1 cellular context compared by ENCODE assay signal in the genomic region with DNA sequence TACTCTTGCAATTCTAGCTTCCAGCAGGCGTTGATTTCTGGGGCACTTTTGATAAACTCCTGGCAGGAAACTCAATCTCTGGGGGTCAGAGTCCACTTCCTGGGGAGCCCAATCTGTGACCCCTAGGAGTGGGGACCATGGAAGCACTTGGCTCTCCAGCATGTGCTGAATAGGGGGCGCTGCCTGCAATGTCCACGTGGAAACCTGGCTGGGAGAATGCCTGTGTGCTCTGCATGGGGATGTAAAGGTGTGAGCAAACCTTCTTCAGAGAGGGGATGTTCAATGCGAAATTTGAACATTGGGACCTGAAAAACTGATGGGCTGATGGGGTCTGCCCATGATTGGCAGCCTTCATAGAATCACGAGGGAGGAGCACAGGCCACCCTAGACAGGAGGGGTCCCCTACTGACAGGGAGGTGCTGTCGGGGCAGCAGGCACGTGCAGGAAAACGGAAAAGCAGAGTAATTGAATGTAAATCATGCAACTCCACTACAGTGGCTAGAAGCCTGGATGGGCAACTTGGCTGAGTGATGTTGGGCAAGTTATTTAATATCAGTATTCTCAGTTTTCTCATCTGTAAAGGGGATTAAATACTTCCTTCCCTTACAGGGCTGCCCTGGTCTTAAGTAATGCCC.
TF ChIP-seq lines count a peak whose summit lies in the region.

No MANE protein-coding gene starts in this region.

TF ChIP-seq in HepG2, 621 proteins besides CTCF, POLR2A, EP300 and RAD21 (continued from another document):
- TF ChIP-seq, protein P1, sequence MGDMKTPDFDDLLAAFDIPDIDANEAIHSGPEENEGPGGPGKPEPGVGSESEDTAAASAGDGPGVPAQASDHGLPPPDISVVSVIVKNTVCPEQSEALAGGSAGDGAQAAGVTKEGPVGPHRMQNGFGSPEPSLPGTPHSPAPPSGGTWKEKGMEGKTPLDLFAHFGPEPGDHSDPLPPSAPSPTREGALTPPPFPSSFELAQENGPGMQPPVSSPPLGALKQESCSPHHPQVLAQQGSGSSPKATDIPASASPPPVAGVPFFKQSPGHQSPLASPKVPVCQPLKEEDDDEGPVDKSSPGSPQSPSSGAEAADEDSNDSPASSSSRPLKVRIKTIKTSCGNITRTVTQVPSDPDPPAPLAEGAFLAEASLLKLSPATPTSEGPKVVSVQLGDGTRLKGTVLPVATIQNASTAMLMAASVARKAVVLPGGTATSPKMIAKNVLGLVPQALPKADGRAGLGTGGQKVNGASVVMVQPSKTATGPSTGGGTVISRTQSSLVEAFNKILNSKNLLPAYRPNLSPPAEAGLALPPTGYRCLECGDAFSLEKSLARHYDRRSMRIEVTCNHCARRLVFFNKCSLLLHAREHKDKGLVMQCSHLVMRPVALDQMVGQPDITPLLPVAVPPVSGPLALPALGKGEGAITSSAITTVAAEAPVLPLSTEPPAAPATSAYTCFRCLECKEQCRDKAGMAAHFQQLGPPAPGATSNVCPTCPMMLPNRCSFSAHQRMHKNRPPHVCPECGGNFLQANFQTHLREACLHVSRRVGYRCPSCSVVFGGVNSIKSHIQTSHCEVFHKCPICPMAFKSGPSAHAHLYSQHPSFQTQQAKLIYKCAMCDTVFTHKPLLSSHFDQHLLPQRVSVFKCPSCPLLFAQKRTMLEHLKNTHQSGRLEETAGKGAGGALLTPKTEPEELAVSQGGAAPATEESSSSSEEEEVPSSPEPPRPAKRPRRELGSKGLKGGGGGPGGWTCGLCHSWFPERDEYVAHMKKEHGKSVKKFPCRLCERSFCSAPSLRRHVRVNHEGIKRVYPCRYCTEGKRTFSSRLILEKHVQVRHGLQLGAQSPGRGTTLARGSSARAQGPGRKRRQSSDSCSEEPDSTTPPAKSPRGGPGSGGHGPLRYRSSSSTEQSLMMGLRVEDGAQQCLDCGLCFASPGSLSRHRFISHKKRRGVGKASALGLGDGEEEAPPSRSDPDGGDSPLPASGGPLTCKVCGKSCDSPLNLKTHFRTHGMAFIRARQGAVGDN (CRISPR knock-in tag; IDR thresholded peaks at IDR 0.05), result peak; percentile 27; the same call in 1 of the 2 replicates
- TF ChIP-seq RNF2 (conservative IDR thresholded peaks at IDR 0.05; ENCODE audit: low read depth) (no peak), ZMYM4 (CRISPR knock-in tag; IDR thresholded peaks at IDR 0.05) (0 out of 2 replicates have a peak, but pooled peaks have one; percentile 19), STAG1 (CRISPR knock-in tag; IDR thresholded peaks at IDR 0.05) (peak; percentile 27; the same call in 1 of the 2 replicates), GABPA (IDR thresholded peaks at IDR 0.05; ENCODE audit: low read depth, low read length) (0 out of 2 replicates have a peak, but pooled peaks have one; percentile 10), GABPA (CRISPR knock-in tag; IDR thresholded peaks at IDR 0.05; ENCODE audit: low read depth) (peak; percentile 18; the same call in 1 of the 2 replicates), NR2F6 (IDR thresholded peaks at IDR 0.05) (no peak), NR2F6 (CRISPR knock-in tag; IDR thresholded peaks at IDR 0.05) (0 out of 2 replicates have a peak, but pooled peaks have one; percentile 17), MIER2 (CRISPR knock-in tag; IDR thresholded peaks at IDR 0.05) (no peak), HMGA1 (CRISPR knock-in tag; conservative IDR thresholded peaks at IDR 0.05) (no peak)
- TF ChIP-seq, protein P2, sequence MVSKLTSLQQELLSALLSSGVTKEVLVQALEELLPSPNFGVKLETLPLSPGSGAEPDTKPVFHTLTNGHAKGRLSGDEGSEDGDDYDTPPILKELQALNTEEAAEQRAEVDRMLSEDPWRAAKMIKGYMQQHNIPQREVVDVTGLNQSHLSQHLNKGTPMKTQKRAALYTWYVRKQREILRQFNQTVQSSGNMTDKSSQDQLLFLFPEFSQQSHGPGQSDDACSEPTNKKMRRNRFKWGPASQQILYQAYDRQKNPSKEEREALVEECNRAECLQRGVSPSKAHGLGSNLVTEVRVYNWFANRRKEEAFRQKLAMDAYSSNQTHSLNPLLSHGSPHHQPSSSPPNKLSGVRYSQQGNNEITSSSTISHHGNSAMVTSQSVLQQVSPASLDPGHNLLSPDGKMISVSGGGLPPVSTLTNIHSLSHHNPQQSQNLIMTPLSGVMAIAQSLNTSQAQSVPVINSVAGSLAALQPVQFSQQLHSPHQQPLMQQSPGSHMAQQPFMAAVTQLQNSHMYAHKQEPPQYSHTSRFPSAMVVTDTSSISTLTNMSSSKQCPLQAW (CRISPR knock-in tag; IDR thresholded peaks at IDR 0.05), result 0 out of 2 replicates have a peak, but pooled peaks have one; percentile 19
- TF ChIP-seq, protein P3, sequence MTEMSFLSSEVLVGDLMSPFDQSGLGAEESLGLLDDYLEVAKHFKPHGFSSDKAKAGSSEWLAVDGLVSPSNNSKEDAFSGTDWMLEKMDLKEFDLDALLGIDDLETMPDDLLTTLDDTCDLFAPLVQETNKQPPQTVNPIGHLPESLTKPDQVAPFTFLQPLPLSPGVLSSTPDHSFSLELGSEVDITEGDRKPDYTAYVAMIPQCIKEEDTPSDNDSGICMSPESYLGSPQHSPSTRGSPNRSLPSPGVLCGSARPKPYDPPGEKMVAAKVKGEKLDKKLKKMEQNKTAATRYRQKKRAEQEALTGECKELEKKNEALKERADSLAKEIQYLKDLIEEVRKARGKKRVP (CRISPR knock-in tag; IDR thresholded peaks at IDR 0.05), result 0 out of 4 replicates have a peak, but pooled peaks of 1 of the 2 experiments have one; percentile 17
- TF ChIP-seq, protein P4, sequence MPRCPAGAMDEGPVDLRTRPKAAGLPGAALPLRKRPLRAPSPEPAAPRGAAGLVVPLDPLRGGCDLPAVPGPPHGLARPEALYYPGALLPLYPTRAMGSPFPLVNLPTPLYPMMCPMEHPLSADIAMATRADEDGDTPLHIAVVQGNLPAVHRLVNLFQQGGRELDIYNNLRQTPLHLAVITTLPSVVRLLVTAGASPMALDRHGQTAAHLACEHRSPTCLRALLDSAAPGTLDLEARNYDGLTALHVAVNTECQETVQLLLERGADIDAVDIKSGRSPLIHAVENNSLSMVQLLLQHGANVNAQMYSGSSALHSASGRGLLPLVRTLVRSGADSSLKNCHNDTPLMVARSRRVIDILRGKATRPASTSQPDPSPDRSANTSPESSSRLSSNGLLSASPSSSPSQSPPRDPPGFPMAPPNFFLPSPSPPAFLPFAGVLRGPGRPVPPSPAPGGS (CRISPR knock-in tag; IDR thresholded peaks at IDR 0.05), result no peak
- TF ChIP-seq, protein P5, sequence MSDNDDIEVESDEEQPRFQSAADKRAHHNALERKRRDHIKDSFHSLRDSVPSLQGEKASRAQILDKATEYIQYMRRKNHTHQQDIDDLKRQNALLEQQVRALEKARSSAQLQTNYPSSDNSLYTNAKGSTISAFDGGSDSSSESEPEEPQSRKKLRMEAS (IDR thresholded peaks at IDR 0.05), result 0 out of 2 replicates have a peak, but pooled peaks have one; percentile 25
